ENCODE assay signal across 19 cellular contexts in genomic region chr1:80293818-80294217, GRCh38.
DNase-seq lines count a peak whose midpoint lies in the region; ATAC-seq, FAIRE-seq and TF ChIP-seq lines count a peak whose summit lies in the region.
"Had no signal": no experiment of that assay in that cellular context is flagged by ENCODE, and none has a peak within 500 bp of the region (broad histone marks: within the 10 kb centered on the region; RNA-seq: fewer than 3 reads in every experiment).

No MANE protein-coding gene starts in this region.

- DNase-seq in HepG2 (ENCODE audit: low spot score) = no peak
- no peak for DNase-seq in right lobe of liver
- peak; percentile 21 for DNase-seq in LHCN-M2 (ENCODE audit: low read depth)
- DNase-seq in foreskin fibroblast = peak; percentile 3 to 18
- DNase-seq in AML-193 (lab: John Stamatoyannopoulos, UW) = no peak
- DNase-seq in NOMO-1 (lab: John Stamatoyannopoulos, UW; ENCODE audit: unreplicated experiment in 2 of 2) = no peak
- DNase-seq: Calu3; CD8-positive, alpha-beta T cell; DMS79 treated with DMSO at 0.1 percent for 48 hours; GM23248; KG1 had no signal

- H3K27ac ChIP-seq in HepG2 (ENCODE audit: extremely low read length, insufficient read depth, low read length) = no peak overlapping the region
- H3K27ac ChIP-seq in right lobe of liver = no peak overlapping the region
- H3K27ac ChIP-seq: 22Rv1; A549; BLaER1 treated with 17β-estradiol and CSF1 and Interleukin-3, amounts not matched to agents 10 nM and 100 nM; GM23248 had no signal

- FAIRE-seq in HepG2 (lab: Jason Lieb, UNC) = no peak
- FAIRE-seq: A549, GM12878, H54, HTR-8/SVneo had no signal

- no peaks in the 10 kb centered on the region for H3K27me3 ChIP-seq in HepG2 (ENCODE audit: control insufficient read depth in 1 of 2, insufficient read depth in 2 of 2, low read length in 2 of 2)
- no peaks in the 10 kb centered on the region for H3K27me3 ChIP-seq in right lobe of liver
- H3K27me3 ChIP-seq: BLaER1 treated with 17β-estradiol and CSF1 and Interleukin-3, amounts not matched to agents 10 nM and 100 nM had no signal

- no peak overlapping the region for H3K4me2 ChIP-seq in HepG2 (ENCODE audit: low read depth, low read length)
- H3K4me2 ChIP-seq: A549; BLaER1 treated with 17β-estradiol and CSF1 and Interleukin-3, amounts not matched to agents 10 nM and 100 nM had no signal

- TF ChIP-seq POLR2A in HepG2 (IDR thresholded peaks at IDR 0.05; ENCODE audit: insufficient read depth in 1 of 2, low read depth in 2 of 2, low read length in 2 of 2) (no peak), right lobe of liver (IDR thresholded peaks at IDR 0.05) (no peak)

- H3K9me3 ChIP-seq in HepG2 (ENCODE audit: low read length) = peaks cover 80% of the 10 kb centered on the region
- H3K9me3 ChIP-seq in right lobe of liver = no peaks in the 10 kb centered on the region
- H3K9me3 ChIP-seq: A549; BLaER1 treated with 17β-estradiol and CSF1 and Interleukin-3, amounts not matched to agents 10 nM and 100 nM had no signal

- BruUV-seq in HepG2 (replicated peaks; lab: Mats Ljungman, UMichigan) = no TSS peak

- H3K4me3 ChIP-seq in HepG2 (replicated peaks in 1 of 3; ENCODE audit: insufficient read depth in 1 of 3, low read depth in 2 of 3, low read length in 3 of 3) = no peak overlapping the region
- no peak overlapping the region for H3K4me3 ChIP-seq in right lobe of liver
- H3K4me3 ChIP-seq in foreskin fibroblast (ENCODE audit: low read depth in 1 of 2, low read length in 2 of 2) = no peak overlapping the region
- H3K4me3 ChIP-seq: A549; BLaER1 treated with 17β-estradiol and CSF1 and Interleukin-3, amounts not matched to agents 10 nM and 100 nM; GM12878; GM23248 had no signal

- intact Hi-C loops in HepG2 (cut with micrococcal nuclease; ENCODE audit: unreplicated experiment) (no loop called here), right lobe of liver (cut with DNase I) (no loop called here)

- POLR2A ChIA-PET in HepG2 (lab: Yijun Ruan, JAX) = no interaction called here

- TF ChIP-seq RAD21 in HepG2 (CRISPR knock-in tag; IDR thresholded peaks at IDR 0.05) = no peak

- H3K4me1 ChIP-seq in HepG2 (ENCODE audit: insufficient read depth, low read length) (no peaks in the 10 kb centered on the region), right lobe of liver (no peaks in the 10 kb centered on the region)
- H3K4me1 ChIP-seq: A549; BLaER1 treated with 17β-estradiol and CSF1 and Interleukin-3, amounts not matched to agents 10 nM and 100 nM had no signal

- ATAC-seq in HepG2 (no peak), right lobe of liver (no peak), GM21526 (IDR thresholded peaks at IDR 0.05; ENCODE audit: low FRiP score, unreplicated experiment) (no peak)
- ATAC-seq: A549; CD8-positive, alpha-beta T cell; GM12878; HCT116 had no signal

- in situ Hi-C loops in HepG2 (cut with HindIII; ENCODE audit: extremely low pct_ligation_motif_present, low pct_unique_long_range_greater_than_20kb) = no loop called here

- no peak overlapping the region for H2AFZ ChIP-seq in HepG2 (ENCODE audit: low read length)
- H2AFZ ChIP-seq: GM23248 had no signal

- H3K36me3 ChIP-seq in HepG2 (replicated peaks in 1 of 2; ENCODE audit: control insufficient read depth in 1 of 2, insufficient read depth in 2 of 2, low read length in 2 of 2) (no peaks in the 10 kb centered on the region), right lobe of liver (no peaks in the 10 kb centered on the region)
- H3K36me3 ChIP-seq: BLaER1 treated with 17β-estradiol and CSF1 and Interleukin-3, amounts not matched to agents 10 nM and 100 nM had no signal

- CTCF ChIA-PET in HepG2 (lab: Yijun Ruan, JAX; ENCODE audit: low intra/inter-chr PET ratio, low total read pairs) = no interaction called here

- H4K20me1 ChIP-seq in HepG2 (ENCODE audit: insufficient read depth, low read length) = no peaks in the 10 kb centered on the region
- H4K20me1 ChIP-seq: BLaER1 treated with 17β-estradiol and CSF1 and Interleukin-3, amounts not matched to agents 10 nM and 100 nM had no signal

- TF ChIP-seq EP300 in HepG2 (IDR thresholded peaks at IDR 0.05; ENCODE audit: low read depth in 2 of 2, low read length in 2 of 2) (no peak), HepG2 (CRISPR knock-in tag; IDR thresholded peaks at IDR 0.05; ENCODE audit: borderline replicate concordance) (no peak)

- WGBS in HepG2 (ENCODE audit: low lambda C conversion rate) = 2% methylated on average over 3 of the region's 3 CpGs
- WGBS in right lobe of liver (ENCODE audit: insufficient coverage, low coverage, low lambda C conversion rate, missing lambda C conversion rate) = 33% methylated on average over 3 of the region's 3 CpGs

- TF ChIP-seq CTCF in HepG2 (CRISPR knock-in tag; IDR thresholded peaks at IDR 0.05) (no peak), right lobe of liver (IDR thresholded peaks at IDR 0.05) (no peak), foreskin fibroblast (IDR thresholded peaks at IDR 0.05; ENCODE audit: low read depth, low read length) (no peak)

- no peak overlapping the region for H3K9ac ChIP-seq in HepG2 (ENCODE audit: insufficient read depth, low read depth, low read length)
- H3K9ac ChIP-seq: BLaER1 treated with 17β-estradiol and CSF1 and Interleukin-3, amounts not matched to agents 10 nM and 100 nM; GM23248 had no signal

- no peaks in the 10 kb centered on the region for H3K79me2 ChIP-seq in HepG2 (ENCODE audit: insufficient read depth, low read length)

TF ChIP-seq in HepG2, 621 proteins besides CTCF, POLR2A, EP300 and RAD21:
- no peak for TF ChIP-seq TBL1XR1 (IDR thresholded peaks at IDR 0.05; ENCODE audit: borderline replicate concordance, low read length, partially characterized antibody)
- TF ChIP-seq ATF7 (IDR thresholded peaks at IDR 0.05) = peak; percentile 61
- TF ChIP-seq ATF7 (CRISPR knock-in tag; IDR thresholded peaks at IDR 0.05) = no peak

Comparison
In these comparisons a context has a peak if more than half of its experiments do, and no peak if none do; other contexts are left out.
1. DNase-seq: peak in LHCN-M2 (single experiment) and foreskin fibroblast (2 of 2); none in HepG2 (single experiment), right lobe of liver (0 of 3), AML-193 (0 of 2) and NOMO-1 (0 of 2).